Comparison of ENCODE assay signal across 31 cellular contexts in the genomic region with DNA sequence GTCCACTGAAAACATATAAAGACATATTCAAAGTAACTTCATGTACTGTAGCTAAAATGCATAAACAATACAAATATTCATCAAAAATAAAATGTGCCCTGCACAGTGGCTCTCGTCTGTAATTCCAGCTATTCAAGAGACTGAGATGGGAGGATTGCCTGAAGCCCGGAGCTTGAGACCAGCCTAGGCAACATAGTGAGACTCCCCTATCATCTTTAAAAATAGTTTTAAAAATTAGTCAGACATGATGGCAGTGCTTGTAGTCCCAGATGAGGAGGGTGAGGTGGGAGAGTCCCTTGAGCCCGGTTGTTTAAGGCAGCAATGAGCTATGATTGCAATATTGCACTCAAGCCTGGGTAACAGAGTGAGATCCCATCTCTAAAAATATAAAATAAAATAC.
"Had no signal": no experiment of that assay in that cellular context is flagged by ENCODE, and none has a peak within 500 bp of the region (broad histone marks: within the 10 kb centered on the region; RNA-seq: fewer than 3 reads in every experiment).

No MANE protein-coding gene starts in this region.

- H3K9me3 Mint-ChIP-seq: stimulated activated effector memory CD8-positive, alpha-beta T cell treated with anti-CD3 and anti-CD28 coated beads, Interleukin-12 subunit alpha, Interleukin-12 subunit beta, amount 100 ng/mL, for 72 hours had no signal

- H3K36me3 ChIP-seq: neural progenitor cell, ovary, right lobe of liver, sigmoid colon, spleen, stomach, thoracic aorta, thyroid gland, tibial nerve, upper lobe of right lung, uterus had no signal

- H3K27me3 ChIP-seq: neural progenitor cell, ovary, right lobe of liver, sigmoid colon, spleen, stomach, thyroid gland, tibial nerve, upper lobe of right lung, uterus had no signal

- H3K4me3 ChIP-seq: neural progenitor cell, ovary, psoas muscle, right lobe of liver, sigmoid colon, skin epidermis, smooth muscle cell, spleen, stomach, thoracic aorta, thyroid gland, tibial nerve, upper lobe of right lung, uterus had no signal

- H2AFZ ChIP-seq: neural progenitor cell, parathyroid adenoma had no signal

- H3K27me3 Mint-ChIP-seq: naive thymus-derived CD4-positive, alpha-beta T cell; progenitor cell of endocrine pancreas; stimulated activated naive B cell treated with anti-CD40 and anti-IgM and Interleukin-4, amounts not matched to agents 10 μg/mL and 1 μg/mL and 100 μg/mL, for 72 hours; stimulated activated naive CD8-positive, alpha-beta T cell treated with anti-CD3 and anti-CD28 coated beads, Interleukin-15, Interleukin-2, amounts not matched to agents 100 ng/mL and 50 ng/mL, for 24 hours; type B pancreatic cell had no signal

- H3K4me2 ChIP-seq: neural progenitor cell, smooth muscle cell had no signal

- H3K4me3 Mint-ChIP-seq: naive thymus-derived CD4-positive, alpha-beta T cell; natural killer cell; nephron; neural progenitor cell; stimulated activated effector memory CD8-positive, alpha-beta T cell treated with anti-CD3 and anti-CD28 coated beads, Interleukin-12 subunit alpha, Interleukin-12 subunit beta, amount 100 ng/mL, for 72 hours; stimulated activated naive B cell treated with anti-CD40 and anti-IgM and Interleukin-4, amounts not matched to agents 10 μg/mL and 1 μg/mL and 100 μg/mL, for 72 hours; stimulated activated naive CD8-positive, alpha-beta T cell treated with anti-CD3 and anti-CD28 coated beads, Interleukin-15, Interleukin-2, amounts not matched to agents 100 ng/mL and 50 ng/mL, for 24 hours; type B pancreatic cell had no signal

- H3K27ac ChIP-seq: neural progenitor cell, ovary, parathyroid adenoma, psoas muscle, right lobe of liver, sigmoid colon, skin epidermis, spleen, stomach, thoracic aorta, thyroid gland, tibial nerve, upper lobe of right lung, uterus had no signal

- H3K9me3 ChIP-seq: ovary, psoas muscle, right lobe of liver, sigmoid colon, thoracic aorta, thyroid gland, upper lobe of right lung, uterus had no signal

- DNase-seq: naive thymus-derived CD4-positive, alpha-beta T cell; natural killer cell; occipital lobe; ovary; posterior cingulate gyrus; psoas muscle; right lobe of liver; sigmoid colon; spleen; stimulated activated CD4-positive, alpha-beta T cell treated with anti-CD3 and anti-CD28 coated beads, Interleukin-12 subunit alpha, Interleukin-12 subunit beta, amount 100 ng/mL, for 4 hours; stimulated activated CD4-positive, alpha-beta T cell treated with anti-CD3 and anti-CD28 coated beads, Interleukin-2, amount 100 ng/mL, for 24 hours; stimulated activated CD4-positive, alpha-beta T cell treated with anti-CD3 and anti-CD28 coated beads, Interleukin-2, amount 100 ng/mL, for 48 hours; stimulated activated CD4-positive, alpha-beta T cell treated with anti-CD3 and anti-CD28 coated beads, Interleukin-4, amount 100 ng/mL, for 24 hours; stimulated activated naive B cell treated with anti-CD40 and anti-IgM and Interleukin-4, amounts not matched to agents 10 μg/mL and 1 μg/mL and 100 μg/mL, for 72 hours; stimulated activated naive CD4-positive, alpha-beta T cell treated with Interleukin-2 at 50 U/mL for 16 hours; stomach; thyroid gland; upper lobe of right lung; uterus had no signal

- H3K36me3 Mint-ChIP-seq: naive thymus-derived CD4-positive, alpha-beta T cell; stimulated activated effector memory CD8-positive, alpha-beta T cell treated with anti-CD3 and anti-CD28 coated beads, Interleukin-12 subunit alpha, Interleukin-12 subunit beta, amount 100 ng/mL, for 72 hours; stimulated activated naive B cell treated with anti-CD40 and anti-IgM and Interleukin-4, amounts not matched to agents 10 μg/mL and 1 μg/mL and 100 μg/mL, for 72 hours; type B pancreatic cell had no signal

- H3K9ac ChIP-seq: neural progenitor cell, parathyroid adenoma had no signal

- H3K4me1 ChIP-seq: neural progenitor cell, parathyroid adenoma, psoas muscle, right lobe of liver, sigmoid colon, spleen, stomach, thyroid gland, tibial nerve, upper lobe of right lung, uterus had no signal

- H3K27ac Mint-ChIP-seq: naive thymus-derived CD4-positive, alpha-beta T cell; natural killer cell; nephron; neural progenitor cell; progenitor cell of endocrine pancreas; stimulated activated effector memory CD8-positive, alpha-beta T cell treated with anti-CD3 and anti-CD28 coated beads, Interleukin-12 subunit alpha, Interleukin-12 subunit beta, amount 100 ng/mL, for 72 hours; stimulated activated naive B cell treated with anti-CD40 and anti-IgM and Interleukin-4, amounts not matched to agents 10 μg/mL and 1 μg/mL and 100 μg/mL, for 72 hours; stimulated activated naive CD8-positive, alpha-beta T cell treated with anti-CD3 and anti-CD28 coated beads, Interleukin-15, Interleukin-2, amounts not matched to agents 100 ng/mL and 50 ng/mL, for 24 hours; type B pancreatic cell had no signal

- H3K79me2 ChIP-seq: parathyroid adenoma had no signal

- H3K4me1 Mint-ChIP-seq: naive thymus-derived CD4-positive, alpha-beta T cell; natural killer cell; nephron; neural progenitor cell; stimulated activated effector memory CD8-positive, alpha-beta T cell treated with anti-CD3 and anti-CD28 coated beads, Interleukin-12 subunit alpha, Interleukin-12 subunit beta, amount 100 ng/mL, for 72 hours; stimulated activated naive B cell treated with anti-CD40 and anti-IgM and Interleukin-4, amounts not matched to agents 10 μg/mL and 1 μg/mL and 100 μg/mL, for 72 hours had no signal

- ATAC-seq: naive thymus-derived CD4-positive, alpha-beta T cell; natural killer cell; psoas muscle; right cardiac atrium; right lobe of liver; stimulated activated effector memory CD8-positive, alpha-beta T cell treated with anti-CD3 and anti-CD28 coated beads, Interleukin-12 subunit alpha, Interleukin-12 subunit beta, amount 100 ng/mL, for 72 hours; stimulated activated naive B cell treated with anti-CD40 and anti-IgM and Interleukin-4, amounts not matched to agents 10 μg/mL and 1 μg/mL and 100 μg/mL, for 72 hours; upper lobe of right lung had no signal
